Comparison of ENCODE assay signal across 2 cellular contexts in genomic region chr17:81295678-81296381, GRCh38.
TF ChIP-seq lines count a peak whose summit lies in the region.

No MANE protein-coding gene starts in this region.

TF ChIP-seq in SK-N-SH treated with all-trans-retinoic acid at 6 μM for 48 hours, 23 proteins besides CTCF, POLR2A, EP300 and RAD21 (continued from another document):
- TF ChIP-seq ZNF8 (CRISPR knock-in tag; IDR thresholded peaks at IDR 0.05) = no peak
- TF ChIP-seq ESRRG (CRISPR knock-in tag; IDR thresholded peaks at IDR 0.05) = peak; percentile 54; the same call in 1 of the 2 replicates
- 0 out of 2 replicates have a peak, but pooled peaks have one; percentile 68 for TF ChIP-seq GLIS3 (CRISPR knock-in tag; IDR thresholded peaks at IDR 0.05)
- TF ChIP-seq ZNF70 (CRISPR knock-in tag; IDR thresholded peaks at IDR 0.05) = no peak
- 0 out of 2 replicates have a peak, but pooled peaks have one; percentile 23 for TF ChIP-seq RARB (CRISPR knock-in tag; IDR thresholded peaks at IDR 0.05)
- TF ChIP-seq PATZ1 (CRISPR knock-in tag; IDR thresholded peaks at IDR 0.05; ENCODE audit: borderline replicate concordance) = peak; percentile 22; the same call in 1 of the 2 replicates
- TF ChIP-seq CREB5 (CRISPR knock-in tag; IDR thresholded peaks at IDR 0.05; ENCODE audit: low read depth) = peak; percentile 64; the same call in 1 of the 2 replicates
- no peak for TF ChIP-seq ZNF565 (CRISPR knock-in tag; conservative IDR thresholded peaks at IDR 0.05; ENCODE audit: low read depth)

TF ChIP-seq in K562, 482 proteins besides CTCF, POLR2A, EP300 and RAD21 (continued from another document and continues in another):
- TF ChIP-seq ZNF318 (IDR thresholded peaks at IDR 0.05; ENCODE audit: borderline replicate concordance in 1 of 2, low read depth in 1 of 2) = 0 out of 4 replicates have a peak, but pooled peaks of 1 of the 2 experiments have one; percentile 24
- no peak for TF ChIP-seq PCBP1 (IDR thresholded peaks at IDR 0.05; ENCODE audit: low read depth, low read length, poor library complexity, severe bottlenecking)
- no peak for TF ChIP-seq SRSF3 (IDR thresholded peaks at IDR 0.05; ENCODE audit: insufficient read depth, low read length)
- peak; percentile 43 for TF ChIP-seq CHD1 (IDR thresholded peaks at IDR 0.05; ENCODE audit: low read length)
- no peak for TF ChIP-seq POLR3G (IDR thresholded peaks at IDR 0.05; ENCODE audit: extremely low read depth, insufficient read length, insufficient replicate concordance)
- TF ChIP-seq NFATC3 (IDR thresholded peaks at IDR 0.05) = no peak
- TF ChIP-seq ZBTB17 (CRISPR knock-in tag; IDR thresholded peaks at IDR 0.05) = no peak
- 0 out of 4 replicates have a peak, but pooled peaks of 1 of the 2 experiments have one; percentile 12 for TF ChIP-seq TEAD1 (CRISPR knock-in tag; IDR thresholded peaks at IDR 0.05)
- TF ChIP-seq NFRKB (IDR thresholded peaks at IDR 0.05; ENCODE audit: low read depth) = no peak
- TF ChIP-seq RFX5 (IDR thresholded peaks at IDR 0.05; ENCODE audit: low read depth, low read length) = no peak
- TF ChIP-seq KDM4B (IDR thresholded peaks at IDR 0.05; ENCODE audit: borderline replicate concordance in 2 of 2, low read depth in 1 of 2) = no peak
- TF ChIP-seq ZNF280A (IDR thresholded peaks at IDR 0.05; ENCODE audit: low read depth, partially characterized antibody) = peak; percentile 38
- TF ChIP-seq SIN3A (IDR thresholded peaks at IDR 0.05; ENCODE audit: borderline replicate concordance in 2 of 2, control insufficient read depth in 1 of 2, low read depth in 2 of 2, low read length in 2 of 2) = no peak
- no peak for TF ChIP-seq CBX3 (IDR thresholded peaks at IDR 0.05; ENCODE audit: borderline replicate concordance in 1 of 2, low read length in 2 of 2)
- no peak for TF ChIP-seq ZFP91 (CRISPR knock-in tag; IDR thresholded peaks at IDR 0.05)
- no peak for TF ChIP-seq RNF2 (IDR thresholded peaks at IDR 0.05)
- TF ChIP-seq DMBX1 (CRISPR knock-in tag; IDR thresholded peaks at IDR 0.05; ENCODE audit: borderline replicate concordance) = no peak
- no peak for TF ChIP-seq SMAD3 (CRISPR knock-in tag; conservative IDR thresholded peaks at IDR 0.05)
- TF ChIP-seq NFE2 (IDR thresholded peaks at IDR 0.05; ENCODE audit: low read depth) = peak; percentile 27; the same call in 1 of the 2 replicates
- TF ChIP-seq ZNF384 (IDR thresholded peaks at IDR 0.05; ENCODE audit: low read depth, low read length) = 0 out of 2 replicates have a peak, but pooled peaks have one; percentile 26
- no peak for TF ChIP-seq SNAPC5 (CRISPR knock-in tag; IDR thresholded peaks at IDR 0.05)
- TF ChIP-seq MBD1 (CRISPR knock-in tag; IDR thresholded peaks at IDR 0.05) = no peak
- no peak for TF ChIP-seq DACH1 (IDR thresholded peaks at IDR 0.05; ENCODE audit: partially characterized antibody)
- no peak for TF ChIP-seq HNRNPUL1 (IDR thresholded peaks at IDR 0.05; ENCODE audit: low read length)
- TF ChIP-seq RBM22 (IDR thresholded peaks at IDR 0.05; ENCODE audit: low read depth, low read length, poor library complexity, severe bottlenecking) = no peak
- TF ChIP-seq NELFE (IDR thresholded peaks at IDR 0.05; ENCODE audit: insufficient read depth, insufficient read length) = no peak
- no peak for TF ChIP-seq TAF1 (IDR thresholded peaks at IDR 0.05; ENCODE audit: control insufficient read depth, extremely low read depth, insufficient read depth, low read length, severe bottlenecking)
